ENCODE assay signal across 21 cellular contexts in the genomic region with DNA sequence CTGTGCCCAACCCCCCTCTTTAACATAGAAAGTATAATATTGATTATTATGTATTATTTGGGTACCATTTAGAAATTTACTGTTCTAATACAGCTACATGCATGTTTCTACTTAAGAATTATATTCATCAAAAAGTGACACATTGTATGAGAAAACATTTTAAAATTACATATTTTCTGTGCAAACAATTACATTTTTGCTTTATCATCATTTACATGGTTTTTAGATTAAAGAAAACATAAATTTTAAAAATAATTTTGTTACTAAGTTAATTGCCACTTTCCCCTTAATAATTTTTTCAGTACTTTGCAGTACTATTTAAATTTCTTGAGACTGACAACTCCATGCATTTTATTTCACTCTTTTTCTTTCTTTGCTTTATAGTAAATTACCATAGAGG.
"Had no signal": no experiment of that assay in that cellular context is flagged by ENCODE, and none has a peak within 500 bp of the region (broad histone marks: within the 10 kb centered on the region; RNA-seq: fewer than 3 reads in every experiment).

No MANE protein-coding gene starts in this region.

- H3K4me3 Mint-ChIP-seq: IgD-negative memory B cell had no signal

- H3K4me1 Mint-ChIP-seq: IgD-negative memory B cell had no signal

- H3K4me2 ChIP-seq: SK-N-SH had no signal

- DNase-seq: KBM-7, MV-4-11, NCI-H1048, NCI-H1105 treated with DMSO at 0.1 percent for 48 hours, NCI-H1417 treated with DMSO at 0.1 percent for 48 hours, NCI-H146, NCI-H187, NCI-H2029, NCI-H2081 treated with DMSO at 0.1 percent for 48 hours, NCI-H2171, NCI-H226, NCI-H446, NCI-H510A, NCI-H524 treated with DMSO at 0.1 percent for 48 hours, NCI-H69, NCI-H774, SHP77, SK-N-SH, SW 1271 had no signal

- H3K27me3 Mint-ChIP-seq: IgD-negative memory B cell had no signal

- H3K9ac ChIP-seq: SK-N-SH had no signal

- H3K9me3 ChIP-seq: SK-N-SH had no signal

- H3K27ac Mint-ChIP-seq: IgD-negative memory B cell had no signal

- H3K9me3 Mint-ChIP-seq: IgD-negative memory B cell had no signal

- H3K27ac ChIP-seq: RWPE1 had no signal
